8 cellular contexts compared by ENCODE assay signal in genomic region chr1:247906504-247907047, GRCh38.
DNase-seq lines count a peak whose midpoint lies in the region; ATAC-seq lines count a peak whose summit lies in the region.

No MANE protein-coding gene starts in this region.

- peak overlapping the region; percentile 73 for H3K27ac Mint-ChIP-seq in activated naive CD4-positive, alpha-beta T cell treated with anti-CD3 and anti-CD28 coated beads, Interleukin-2, amount 50 U/mL, for 24 hours
- peak overlapping the region; percentile 51 for H3K27ac Mint-ChIP-seq in memory B cell

- peak; percentile 74 for DNase-seq in CMK (ENCODE audit: low read depth)
- peak; percentile 60 for DNase-seq in KG1 (lab: John Stamatoyannopoulos, UW)
- no peak for DNase-seq in memory B cell (ENCODE audit: low spot score in 2 of 2)
- DNase-seq in iPS-NIHi7 (ENCODE audit: extremely low spot score) = no peak
- no peak for DNase-seq in foreskin melanocyte

- peaks cover 3% of the 10 kb centered on the region for H3K27me3 Mint-ChIP-seq in activated naive CD4-positive, alpha-beta T cell treated with anti-CD3 and anti-CD28 coated beads, Interleukin-2, amount 50 U/mL, for 24 hours
- peaks cover 3% of the 10 kb centered on the region for H3K27me3 Mint-ChIP-seq in memory B cell

- peak overlapping the region; percentile 85 for H3K4me3 Mint-ChIP-seq in activated naive CD4-positive, alpha-beta T cell treated with anti-CD3 and anti-CD28 coated beads, Interleukin-2, amount 50 U/mL, for 24 hours
- H3K4me3 Mint-ChIP-seq in memory B cell = peak overlapping the region; percentile 79

- no peaks in the 10 kb centered on the region for H3K36me3 Mint-ChIP-seq in activated naive CD4-positive, alpha-beta T cell treated with anti-CD3 and anti-CD28 coated beads, Interleukin-2, amount 50 U/mL, for 24 hours
- peaks cover 4% of the 10 kb centered on the region for H3K36me3 Mint-ChIP-seq in memory B cell

- ATAC-seq in memory B cell (ENCODE audit: low read depth) (peak; percentile 42), GM21515 (IDR thresholded peaks at IDR 0.05; ENCODE audit: unreplicated experiment) (no peak), GM18517 (IDR thresholded peaks at IDR 0.05; ENCODE audit: unreplicated experiment) (no peak)

- H3K4me1 Mint-ChIP-seq in activated naive CD4-positive, alpha-beta T cell treated with anti-CD3 and anti-CD28 coated beads, Interleukin-2, amount 50 U/mL, for 24 hours = peaks cover 29% of the 10 kb centered on the region
- H3K4me1 Mint-ChIP-seq in memory B cell = peaks cover 15% of the 10 kb centered on the region

- peaks cover 8% of the 10 kb centered on the region for H3K9me3 Mint-ChIP-seq in activated naive CD4-positive, alpha-beta T cell treated with anti-CD3 and anti-CD28 coated beads, Interleukin-2, amount 50 U/mL, for 24 hours
- peaks cover 9% of the 10 kb centered on the region for H3K9me3 Mint-ChIP-seq in memory B cell

Comparison
In these comparisons a context has a peak if more than half of its experiments do, and no peak if none do; other contexts are left out.
1. DNase-seq: peak in CMK (single experiment) and KG1 (single experiment); none in memory B cell (0 of 2), iPS-NIHi7 (single experiment) and foreskin melanocyte (single experiment).